In the genomic region with DNA sequence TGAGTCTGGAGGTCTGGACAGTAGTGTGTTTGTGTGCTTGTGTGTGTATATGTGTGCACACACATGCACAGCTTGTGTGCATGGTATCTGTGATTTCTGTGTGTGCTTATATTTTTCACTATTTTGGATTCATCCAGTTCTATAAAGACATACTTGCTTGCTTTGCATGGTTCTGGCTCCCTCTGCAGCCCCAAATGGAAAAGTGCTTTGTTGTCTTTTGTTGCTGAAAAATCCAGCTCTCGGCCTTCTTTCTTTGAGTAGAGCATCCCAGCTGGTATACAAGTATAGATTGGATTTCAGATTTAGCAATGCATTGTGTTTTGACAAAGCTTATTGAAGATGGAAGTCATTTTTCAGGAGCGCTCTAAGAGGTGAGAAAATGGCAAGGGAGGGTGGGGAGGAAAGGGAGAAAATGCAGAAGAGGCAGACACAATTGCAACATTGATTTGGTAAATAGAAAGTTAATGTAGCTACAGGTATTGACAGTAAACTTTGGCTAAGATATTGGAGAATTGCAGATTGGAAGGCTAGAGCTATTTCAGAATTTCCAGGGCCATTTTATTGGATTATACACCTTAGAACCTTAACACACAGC, we compare ENCODE assay signal across 7 cellular contexts.
DNase-seq lines count a peak whose midpoint lies in the region; ATAC-seq and FAIRE-seq lines count a peak whose summit lies in the region.

No MANE protein-coding gene starts in this region.

- CTCF ChIA-PET in CD8-positive, alpha-beta memory T cell (lab: Charles Lee): no interaction called here

- no peak overlapping the region for H3K4me3 Mint-ChIP-seq in naive B cell
- H3K4me3 Mint-ChIP-seq in CD8-positive, alpha-beta memory T cell: no peak overlapping the region

- ATAC-seq in naive B cell (ENCODE audit: low read depth in 2 of 2) (no peak), GM18861 (IDR thresholded peaks at IDR 0.05; ENCODE audit: unreplicated experiment) (no peak)

- H3K27me3 Mint-ChIP-seq in naive B cell: no peaks in the 10 kb centered on the region
- H3K27me3 Mint-ChIP-seq in CD8-positive, alpha-beta memory T cell: no peaks in the 10 kb centered on the region

- peaks cover 3 to 26% (median 21%) of the 10 kb centered on the region in 3 donors for H3K4me1 Mint-ChIP-seq in naive B cell
- H3K4me1 Mint-ChIP-seq in CD8-positive, alpha-beta memory T cell: no peaks in the 10 kb centered on the region

- H3K27me3 ChIP-seq in CD8-positive, alpha-beta memory T cell (ENCODE audit: insufficient read depth, low read length, poor library complexity, severe bottlenecking): no peaks in the 10 kb centered on the region

- H3K9me3 ChIP-seq in CD8-positive, alpha-beta memory T cell (ENCODE audit: low read length): no peaks in the 10 kb centered on the region

- H3K27ac ChIP-seq in CD8-positive, alpha-beta memory T cell (ENCODE audit: low read depth, low read length): no peak overlapping the region

- H3K36me3 Mint-ChIP-seq in naive B cell: no peaks in the 10 kb centered on the region
- no peaks in the 10 kb centered on the region for H3K36me3 Mint-ChIP-seq in CD8-positive, alpha-beta memory T cell

- DNase-seq in GM18507 (ENCODE audit: extremely low spot score, insufficient read length, low read depth): no peak
- DNase-seq in NCI-H2227 treated with DMSO at 0.1 percent for 48 hours (lab: John Stamatoyannopoulos, UW): peak; percentile 77
- DNase-seq in dedifferentiated amniotic fluid mesenchymal stem cell (ENCODE audit: extremely low spot score): peak; percentile 57
- peak; percentile 9 for DNase-seq in naive B cell
- DNase-seq in CD8-positive, alpha-beta memory T cell: no peak
- DNase-seq in stimulated activated naive CD4-positive, alpha-beta T cell treated with Interleukin-2 at 50 U/mL for 16 hours (lab: John Stamatoyannopoulos, UW): no peak

- H3K27ac Mint-ChIP-seq in naive B cell: no peak overlapping the region
- H3K27ac Mint-ChIP-seq in CD8-positive, alpha-beta memory T cell: no peak overlapping the region

- POLR2A ChIA-PET in CD8-positive, alpha-beta memory T cell (lab: Charles Lee): no interaction called here

- no peak overlapping the region for H3K4me3 ChIP-seq in CD8-positive, alpha-beta memory T cell (ENCODE audit: low read length)

- peak; percentile 39 for FAIRE-seq in GM18507 (lab: Jason Lieb, UNC)

- no peaks in the 10 kb centered on the region for H3K36me3 ChIP-seq in CD8-positive, alpha-beta memory T cell (ENCODE audit: insufficient read depth, low read length)

- H3K4me1 ChIP-seq in CD8-positive, alpha-beta memory T cell (ENCODE audit: insufficient read depth, low read length): no peaks in the 10 kb centered on the region

- no peaks in the 10 kb centered on the region for H3K9me3 Mint-ChIP-seq in naive B cell
- no peaks in the 10 kb centered on the region for H3K9me3 Mint-ChIP-seq in CD8-positive, alpha-beta memory T cell

Comparison
In these comparisons a context has a peak if more than half of its experiments do, and no peak if none do; other contexts are left out.
1. DNase-seq: peak in NCI-H2227 treated with DMSO at 0.1 percent for 48 hours (single experiment), dedifferentiated amniotic fluid mesenchymal stem cell (single experiment) and naive B cell (single experiment); none in GM18507 (single experiment), CD8-positive, alpha-beta memory T cell (0 of 5) and stimulated activated naive CD4-positive, alpha-beta T cell treated with Interleukin-2 at 50 U/mL for 16 hours (single experiment).